ENCODE assay signal across 25 cellular contexts in genomic region chr13:44906230-44906629, GRCh38.
DNase-seq lines count a peak whose midpoint lies in the region; FAIRE-seq and TF ChIP-seq lines count a peak whose summit lies in the region.
"Had no signal": no experiment of that assay in that cellular context is flagged by ENCODE, and none has a peak within 500 bp of the region (broad histone marks: within the 10 kb centered on the region; RNA-seq: fewer than 3 reads in every experiment).

No MANE protein-coding gene starts in this region.

- no peaks in the 10 kb centered on the region for H3K9me3 Mint-ChIP-seq in osteocyte (ENCODE audit: unreplicated experiment)
- no peaks in the 10 kb centered on the region for H3K9me3 Mint-ChIP-seq in type B pancreatic cell

- H3K27ac ChIP-seq in esophagus squamous epithelium = peak overlapping the region; percentile 20 to 82 (median 72)

- intact Hi-C loops in esophagus squamous epithelium (cut with DNase I) = no loop called here

- DNase-seq in NCI-H146 (lab: John Stamatoyannopoulos, UW) (peak; percentile 17), NCI-H146 treated with DMSO at 0.1 percent for 48 hours (lab: John Stamatoyannopoulos, UW; ENCODE audit: unreplicated experiment) (no peak), esophagus squamous epithelium (lab: John Stamatoyannopoulos, UW) (no peak), osteocyte (ENCODE audit: extremely low spot score, unreplicated experiment) (no peak), type B pancreatic cell (ENCODE audit: extremely low spot score, unreplicated experiment) (no peak), SKM-1 (lab: John Stamatoyannopoulos, UW; ENCODE audit: unreplicated experiment) (no peak), UCSD-AML1 (lab: John Stamatoyannopoulos, UW; ENCODE audit: unreplicated experiment) (no peak), RCC 7860 (ENCODE audit: low spot score) (no peak)
- DNase-seq: 8988T; activated CD4-positive, CD25-positive, alpha-beta regulatory T cell treated with anti-CD3 and anti-CD28 coated beads, Interleukin-2, amount 50 U/mL, for 72 hours; activated CD8-positive, alpha-beta memory T cell treated with anti-CD3 and anti-CD28 coated beads for 24 hours; activated T-cell treated with anti-CD3 and anti-CD28 coated beads, Interleukin-2, amount 50 U/mL, for 48 hours; colonic mucosa; COR-L47; DND-41; NCI-H187 treated with DMSO at 0.1 percent for 48 hours; NCI-H345; Peyer's patch; small intestine; stimulated activated naive CD4-positive, alpha-beta T cell; T1000; upper lobe of left lung had no signal

- TF ChIP-seq POLR2A in esophagus squamous epithelium (IDR thresholded peaks at IDR 0.05) = no peak

- H3K4me1 Mint-ChIP-seq in osteocyte (ENCODE audit: unreplicated experiment) (peaks cover 37% of the 10 kb centered on the region), type B pancreatic cell (ENCODE audit: unreplicated experiment) (peaks cover 49% of the 10 kb centered on the region)

- H3K4me3 ChIP-seq in esophagus squamous epithelium = no peak overlapping the region
- H3K4me3 ChIP-seq: colonic mucosa, Peyer's patch, upper lobe of left lung had no signal

- no peaks in the 10 kb centered on the region for H3K36me3 ChIP-seq in esophagus squamous epithelium
- H3K36me3 ChIP-seq: colonic mucosa, Peyer's patch, upper lobe of left lung had no signal

- FAIRE-seq in RCC 7860 (lab: Jason Lieb, UNC) = no peak
- FAIRE-seq: endometrium, H1, small intestine had no signal

- H3K36me3 Mint-ChIP-seq in osteocyte (ENCODE audit: unreplicated experiment) (no peaks in the 10 kb centered on the region), type B pancreatic cell (no peaks in the 10 kb centered on the region)

- TF ChIP-seq CTCF in esophagus squamous epithelium (IDR thresholded peaks at IDR 0.05) (no peak), osteocyte (IDR thresholded peaks at IDR 0.05) (no peak), type B pancreatic cell (conservative IDR thresholded peaks at IDR 0.05) (no peak)

- H3K27ac Mint-ChIP-seq in osteocyte (ENCODE audit: unreplicated experiment) = peak overlapping the region; percentile 95
- no peak overlapping the region for H3K27ac Mint-ChIP-seq in type B pancreatic cell
- H3K27ac Mint-ChIP-seq: activated naive CD8-positive, alpha-beta T cell had no signal

- no peaks in the 10 kb centered on the region for H3K27me3 Mint-ChIP-seq in osteocyte (ENCODE audit: unreplicated experiment)
- H3K27me3 Mint-ChIP-seq in type B pancreatic cell = no peaks in the 10 kb centered on the region
- H3K27me3 Mint-ChIP-seq: activated naive CD8-positive, alpha-beta T cell had no signal

- peaks cover 16 to 54% (median 19%) of the 10 kb centered on the region in 3 donors for H3K4me1 ChIP-seq in esophagus squamous epithelium
- H3K4me1 ChIP-seq: colonic mucosa had no signal

- no peak overlapping the region for H3K4me3 Mint-ChIP-seq in osteocyte (ENCODE audit: unreplicated experiment)
- peak overlapping the region; percentile 19 for H3K4me3 Mint-ChIP-seq in type B pancreatic cell
- H3K4me3 Mint-ChIP-seq: activated naive CD8-positive, alpha-beta T cell had no signal

- 43 to 44% methylated on average over 4 of the region's 4 CpGs for WGBS in esophagus squamous epithelium, 2 donors

- H3K27me3 ChIP-seq in esophagus squamous epithelium = no peaks in the 10 kb centered on the region
- H3K27me3 ChIP-seq: colonic mucosa, Peyer's patch, upper lobe of left lung had no signal

- H3K9me3 ChIP-seq in esophagus squamous epithelium = peaks cover 0 to 4% (median 2%) of the 10 kb centered on the region in 3 donors
- H3K9me3 ChIP-seq: colonic mucosa had no signal
